Comparison of ENCODE assay signal across 1 cellular context in genomic region chr7:105643857-105644256, GRCh38.
TF ChIP-seq lines count a peak whose summit lies in the region.

No MANE protein-coding gene starts in this region.

TF ChIP-seq in GM23338, 12 proteins besides CTCF, POLR2A, EP300 and RAD21 (continued from another document):
- TF ChIP-seq ZNF462 (CRISPR knock-in tag; IDR thresholded peaks at IDR 0.05) (no peak), ZNF114 (CRISPR knock-in tag; IDR thresholded peaks at IDR 0.05) (no peak), EZH2 (IDR thresholded peaks at IDR 0.05; ENCODE audit: low read depth, unreplicated experiment) (no peak)
